ENCODE assay signal across 8 cellular contexts in the genomic region with DNA sequence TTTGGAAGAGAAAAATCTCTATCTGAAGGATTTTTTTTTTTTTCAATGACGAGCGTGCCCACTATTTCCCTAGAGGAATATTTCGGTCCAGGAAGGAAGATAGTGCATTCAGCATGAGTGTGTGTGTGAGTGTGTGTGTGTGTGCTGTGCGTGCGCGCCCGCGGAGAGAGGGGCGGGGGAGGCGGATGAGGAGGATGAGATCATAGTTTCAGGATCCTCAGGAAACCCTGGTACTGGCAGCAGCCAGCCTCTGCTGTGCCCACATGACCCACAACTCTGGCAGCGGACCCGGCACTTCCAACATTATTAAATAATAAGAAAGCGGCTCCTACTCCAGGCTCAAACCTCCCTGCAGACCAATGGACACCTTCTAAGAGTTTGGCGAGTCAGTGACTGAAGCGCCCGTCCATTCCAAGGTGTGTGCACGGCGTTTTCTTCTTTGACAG.
DNase-seq lines count a peak whose midpoint lies in the region; ATAC-seq and TF ChIP-seq lines count a peak whose summit lies in the region.

No MANE protein-coding gene starts in this region.

- no peaks in the 10 kb centered on the region for H3K36me3 Mint-ChIP-seq in CD8-positive, alpha-beta T cell

- H3K4me3 Mint-ChIP-seq in CD8-positive, alpha-beta T cell = no peak overlapping the region

- peaks cover 0 to 17% (median 8%) of the 10 kb centered on the region in 3 donors for H3K4me1 ChIP-seq in esophagus squamous epithelium
- no peaks in the 10 kb centered on the region for H3K4me1 ChIP-seq in upper lobe of right lung
- H3K4me1 ChIP-seq in CD8-positive, alpha-beta T cell (ENCODE audit: insufficient read depth, low read length) = no peaks in the 10 kb centered on the region

- intact Hi-C loops in esophagus squamous epithelium (cut with DNase I) (no loop called here), upper lobe of right lung (cut with DNase I) (no loop called here)
- intact Hi-C loops in CD8-positive, alpha-beta T cell (cut with DNase I, micrococcal nuclease) = no loop called here

- ATAC-seq in GM18498 (IDR thresholded peaks at IDR 0.05; ENCODE audit: unreplicated experiment) (peak; percentile 78), upper lobe of right lung (peak; percentile 96)
- ATAC-seq in CD8-positive, alpha-beta T cell = no peak

- 1 to 2% methylated on average over 13 to 14 of the region's 18 CpGs for WGBS in esophagus squamous epithelium, 2 donors

- peaks cover 26% of the 10 kb centered on the region for H3K27me3 Mint-ChIP-seq in CD8-positive, alpha-beta T cell (ENCODE audit: low read depth)

- H3K4me3 ChIP-seq in esophagus squamous epithelium (peak overlapping the region; percentile 26 to 68 (median 48)), upper lobe of right lung (peak overlapping the region; percentile 50)
- H3K4me3 ChIP-seq in CD8-positive, alpha-beta T cell (ENCODE audit: low read depth, low read length) = no peak overlapping the region

- H3K4me1 Mint-ChIP-seq in CD8-positive, alpha-beta T cell (ENCODE audit: low read depth) = peaks cover 2% of the 10 kb centered on the region

- POLR2A ChIA-PET in CD8-positive, alpha-beta T cell (lab: Charles Lee) = no interaction called here

- no peak for TF ChIP-seq POLR2A in esophagus squamous epithelium (IDR thresholded peaks at IDR 0.05)

- peak overlapping the region in 3 of 4 donors; percentile 49 to 78 (median 76) for H3K27ac ChIP-seq in esophagus squamous epithelium
- no peak overlapping the region for H3K27ac ChIP-seq in upper lobe of right lung
- H3K27ac ChIP-seq in CD8-positive, alpha-beta T cell (ENCODE audit: low read depth, low read length) = no peak overlapping the region

- DNase-seq in HCEC 1CT = peak; percentile 30
- peak; percentile 95 for DNase-seq in NCI-H1092 treated with DMSO at 0.1 percent for 48 hours (lab: John Stamatoyannopoulos, UW)
- DNase-seq in SKM-1 (lab: John Stamatoyannopoulos, UW; ENCODE audit: unreplicated experiment) = peak; percentile 43
- DNase-seq in esophagus squamous epithelium (lab: John Stamatoyannopoulos, UW) = no peak
- peak; percentile 57 for DNase-seq in middle frontal gyrus (ENCODE audit: extremely low spot score, low spot score)
- DNase-seq in upper lobe of right lung = peak; percentile 84
- DNase-seq in CD8-positive, alpha-beta T cell = no peak

- H3K27ac Mint-ChIP-seq in CD8-positive, alpha-beta T cell = no peak overlapping the region

- TF ChIP-seq CTCF in esophagus squamous epithelium (IDR thresholded peaks at IDR 0.05) (no peak), upper lobe of right lung (IDR thresholded peaks at IDR 0.05) (no peak)
- TF ChIP-seq CTCF in CD8-positive, alpha-beta T cell (IDR thresholded peaks at IDR 0.05) = no peak

- CTCF ChIA-PET in CD8-positive, alpha-beta T cell (lab: Charles Lee) = no interaction called here

- H3K27me3 ChIP-seq in esophagus squamous epithelium = peaks cover 0 to 53% (median 4%) of the 10 kb centered on the region in 4 donors
- H3K27me3 ChIP-seq in upper lobe of right lung = peaks cover 20% of the 10 kb centered on the region
- H3K27me3 ChIP-seq in CD8-positive, alpha-beta T cell (ENCODE audit: insufficient read depth, low read length) = no peaks in the 10 kb centered on the region

- H3K9me3 Mint-ChIP-seq in CD8-positive, alpha-beta T cell = peaks cover 2% of the 10 kb centered on the region

- H3K36me3 ChIP-seq in esophagus squamous epithelium (no peaks in the 10 kb centered on the region), upper lobe of right lung (no peaks in the 10 kb centered on the region)
- H3K36me3 ChIP-seq in CD8-positive, alpha-beta T cell (ENCODE audit: insufficient read depth, low read length) = no peaks in the 10 kb centered on the region

- no peaks in the 10 kb centered on the region for H3K9me3 ChIP-seq in esophagus squamous epithelium
- no peaks in the 10 kb centered on the region for H3K9me3 ChIP-seq in upper lobe of right lung
- H3K9me3 ChIP-seq in CD8-positive, alpha-beta T cell (ENCODE audit: low read length) = no peaks in the 10 kb centered on the region

Comparison
In these comparisons a context has a peak if more than half of its experiments do, and no peak if none do; other contexts are left out.
1. DNase-seq: peak in HCEC 1CT (single experiment), NCI-H1092 treated with DMSO at 0.1 percent for 48 hours (single experiment), SKM-1 (single experiment), middle frontal gyrus (single experiment) and upper lobe of right lung (single experiment); none in esophagus squamous epithelium (single experiment) and CD8-positive, alpha-beta T cell (0 of 7).
2. H3K27ac ChIP-seq: peak in esophagus squamous epithelium (3 of 4); none in upper lobe of right lung (single experiment) and CD8-positive, alpha-beta T cell (single experiment).